8 cellular contexts compared by ENCODE assay signal in genomic region chr14:25042362-25043299, GRCh38. TPM values are rescaled to one million over a fixed set of nuclear protein-coding genes. Genes with fewer than 3 reads are reported as not detected.
DNase-seq lines count a peak whose midpoint lies in the region; ATAC-seq and TF ChIP-seq lines count a peak whose summit lies in the region.

No MANE protein-coding gene starts in this region.

- peaks cover 4% of the 10 kb centered on the region for H3K27me3 Mint-ChIP-seq in activated naive CD4-positive, alpha-beta T cell treated with anti-CD3 and anti-CD28 coated beads, Interleukin-2, amount 10 ng/mL, durations not matched to agents 7 days and 5 days

- H4K20me1 ChIP-seq in OCI-LY1 (ENCODE audit: insufficient read depth, low read length): no peaks in the 10 kb centered on the region

- in situ Hi-C loops in GM13976 (cut with MboI; ENCODE audit: low sequenced_read_pairs, unreplicated experiment): no loop called here

- H2AFZ ChIP-seq in OCI-LY1 (ENCODE audit: low read length) (no peak overlapping the region), parathyroid adenoma (no peak overlapping the region)

- no peak for ATAC-seq in GM18858 (IDR thresholded peaks at IDR 0.05; ENCODE audit: unreplicated experiment)

- H3K27ac ChIP-seq in OCI-LY1 (ENCODE audit: low read depth, low read length, poor library complexity, severe bottlenecking): no peak overlapping the region
- H3K27ac ChIP-seq in parathyroid adenoma: no peak overlapping the region

- H3K79me2 ChIP-seq in OCI-LY1 (ENCODE audit: insufficient read depth, low read length) (no peaks in the 10 kb centered on the region), parathyroid adenoma (no peaks in the 10 kb centered on the region)

- TF ChIP-seq CTCF in OCI-LY1 (IDR thresholded peaks at IDR 0.05; ENCODE audit: low read length) (peak; percentile 33; the same call in 1 of the 2 replicates), fibroblast of villous mesenchyme (IDR thresholded peaks at IDR 0.05; ENCODE audit: insufficient read depth, low read depth, low read length) (peak; percentile 84), parathyroid adenoma (IDR thresholded peaks at IDR 0.05) (peak; percentile 29), GM13976 (IDR thresholded peaks at IDR 0.05; ENCODE audit: borderline replicate concordance, control extremely low read depth, extremely low read depth, insufficient read depth, missing control alignments) (no peak)

- no peak overlapping the region for H3K27ac Mint-ChIP-seq in activated naive CD4-positive, alpha-beta T cell treated with anti-CD3 and anti-CD28 coated beads, Interleukin-2, amount 10 ng/mL, durations not matched to agents 7 days and 5 days

- no peaks in the 10 kb centered on the region for H3K9me2 ChIP-seq in OCI-LY1 (ENCODE audit: low read depth, low read length)

- H3K9me3 Mint-ChIP-seq in activated naive CD4-positive, alpha-beta T cell treated with anti-CD3 and anti-CD28 coated beads, Interleukin-2, amount 10 ng/mL, durations not matched to agents 7 days and 5 days: no peaks in the 10 kb centered on the region

- H3K4me1 ChIP-seq in OCI-LY1 (ENCODE audit: insufficient read depth, low read length, severe bottlenecking) (no peaks in the 10 kb centered on the region), parathyroid adenoma (no peaks in the 10 kb centered on the region)

- H3K4me3 Mint-ChIP-seq in activated naive CD4-positive, alpha-beta T cell treated with anti-CD3 and anti-CD28 coated beads, Interleukin-2, amount 10 ng/mL, durations not matched to agents 7 days and 5 days: no peak overlapping the region

- H3K9ac ChIP-seq in OCI-LY1 (ENCODE audit: low read length): no peak overlapping the region
- no peak overlapping the region for H3K9ac ChIP-seq in parathyroid adenoma

- DNase-seq in EH (ENCODE audit: low read depth) (peak; percentile 67), fibroblast of villous mesenchyme (ENCODE audit: low read depth) (peak; percentile 80), GM13976 (ENCODE audit: low spot score) (no peak), T-helper 2 cell (no peak)
- no peak for DNase-seq in activated naive CD4-positive, alpha-beta T cell treated with anti-CD3 and anti-CD28 coated beads, Interleukin-2, amount 10 ng/mL, durations not matched to agents 7 days and 5 days

- H3K4me2 ChIP-seq in OCI-LY1 (ENCODE audit: low read length) (no peak overlapping the region), parathyroid adenoma (ENCODE audit: low read length) (no peak overlapping the region)

- H3F3A ChIP-seq in OCI-LY1 (ENCODE audit: insufficient read depth, low read length): no peaks in the 10 kb centered on the region

- H3K4me3 ChIP-seq in OCI-LY1 (ENCODE audit: low read depth, low read length, poor library complexity, severe bottlenecking): no peak overlapping the region
- H3K4me3 ChIP-seq in fibroblast of villous mesenchyme (ENCODE audit: low read depth, low read length): no peak overlapping the region
- H3K4me3 ChIP-seq in parathyroid adenoma (ENCODE audit: low read depth, low read length): no peak overlapping the region

- no peaks in the 10 kb centered on the region for H3K4me1 Mint-ChIP-seq in activated naive CD4-positive, alpha-beta T cell treated with anti-CD3 and anti-CD28 coated beads, Interleukin-2, amount 10 ng/mL, durations not matched to agents 7 days and 5 days

- H3K9me3 ChIP-seq in OCI-LY1 (ENCODE audit: low read length) (no peaks in the 10 kb centered on the region), parathyroid adenoma (ENCODE audit: control insufficient read depth, low read length) (no peaks in the 10 kb centered on the region)

- CTCF ChIA-PET in activated naive CD4-positive, alpha-beta T cell treated with anti-CD3 and anti-CD28 coated beads, Interleukin-2, amount 10 ng/mL, durations not matched to agents 7 days and 5 days (lab: Charles Lee): no interaction called here

- H3K27me3 ChIP-seq in OCI-LY1 (ENCODE audit: insufficient read depth, low read length): no peaks in the 10 kb centered on the region
- H3K27me3 ChIP-seq in parathyroid adenoma (ENCODE audit: control insufficient read depth, insufficient read depth, low read length): no peaks in the 10 kb centered on the region

- H3K36me3 ChIP-seq in OCI-LY1 (ENCODE audit: insufficient read depth, low read length) (no peaks in the 10 kb centered on the region), parathyroid adenoma (ENCODE audit: control insufficient read depth, insufficient read depth, low read length) (no peaks in the 10 kb centered on the region)

- no peaks in the 10 kb centered on the region for H3K36me3 Mint-ChIP-seq in activated naive CD4-positive, alpha-beta T cell treated with anti-CD3 and anti-CD28 coated beads, Interleukin-2, amount 10 ng/mL, durations not matched to agents 7 days and 5 days

RNA-seq across cellular contexts. Expression of gene STXBP6, which starts 7.3 kb away (rescaled TPM):
- 2.9 and 4.7 TPM in 2 replicates for total RNA-seq in fibroblast of villous mesenchyme

Comparison
In these comparisons a context has a peak if more than half of its experiments do, and no peak if none do; other contexts are left out.
1. DNase-seq: peak in EH (single experiment) and fibroblast of villous mesenchyme (single experiment); none in GM13976 (single experiment), activated naive CD4-positive, alpha-beta T cell treated with anti-CD3 and anti-CD28 coated beads, Interleukin-2, amount 10 ng/mL, durations not matched to agents 7 days and 5 days (single experiment) and T-helper 2 cell (0 of 5).